In the genomic region with DNA sequence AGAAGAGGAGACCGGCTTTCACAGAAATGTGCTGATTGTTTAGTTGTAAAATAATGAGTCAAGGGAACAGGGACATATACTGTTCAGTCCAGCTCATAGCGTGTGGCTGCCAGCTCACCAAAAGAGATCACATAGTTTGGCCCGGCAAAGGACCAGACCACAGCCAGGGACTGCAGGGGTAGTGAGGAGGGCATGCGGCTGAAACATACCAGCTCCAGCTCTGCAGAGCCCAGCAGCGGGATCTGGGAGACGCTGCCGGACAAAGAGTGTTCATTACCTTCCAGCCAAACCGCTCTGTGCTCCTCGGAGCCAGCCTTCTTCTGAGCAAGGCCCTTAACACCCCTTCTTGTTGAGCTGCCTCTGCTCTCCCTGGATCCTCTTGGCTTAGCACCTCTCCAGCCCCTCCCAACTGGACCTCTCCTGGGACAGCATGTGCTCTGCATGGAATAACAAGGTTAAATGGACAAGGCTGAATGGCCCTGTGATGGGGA, we compare ENCODE assay signal across 15 cellular contexts.
DNase-seq lines count a peak whose midpoint lies in the region; ATAC-seq, FAIRE-seq and TF ChIP-seq lines count a peak whose summit lies in the region.
"Had no signal": no experiment of that assay in that cellular context is flagged by ENCODE, and none has a peak within 500 bp of the region (broad histone marks: within the 10 kb centered on the region; RNA-seq: fewer than 3 reads in every experiment).

No MANE protein-coding gene starts in this region.

- intact Hi-C loops in left ventricle myocardium superior (cut with micrococcal nuclease): no loop called here

- H3K4me1 ChIP-seq in astrocyte (ENCODE audit: insufficient read depth, low read length) (peaks cover 12% of the 10 kb centered on the region), smooth muscle cell (ENCODE audit: low read depth) (no peaks in the 10 kb centered on the region)

- peak overlapping the region; percentile 64 for H3K9ac ChIP-seq in astrocyte (ENCODE audit: low read length)
- no peak overlapping the region for H3K9ac ChIP-seq in smooth muscle cell (ENCODE audit: low read depth)

- H3K27me3 ChIP-seq in astrocyte (ENCODE audit: insufficient read depth, low read length) (no peaks in the 10 kb centered on the region), smooth muscle cell (ENCODE audit: low read depth) (peaks cover 9% of the 10 kb centered on the region)

- H3F3A ChIP-seq in smooth muscle cell (ENCODE audit: low read depth): no peaks in the 10 kb centered on the region

- H3K27ac Mint-ChIP-seq in astrocyte (ENCODE audit: unreplicated experiment): no peak overlapping the region

- H3K9me3 ChIP-seq in astrocyte (ENCODE audit: insufficient read depth, low read depth, low read length): no peaks in the 10 kb centered on the region
- no peaks in the 10 kb centered on the region for H3K9me3 ChIP-seq in smooth muscle cell (replicated peaks; ENCODE audit: low read depth)

- H3K4me3 Mint-ChIP-seq in astrocyte (ENCODE audit: unreplicated experiment): no peak overlapping the region
- H3K4me3 Mint-ChIP-seq: activated naive CD8-positive, alpha-beta T cell had no signal

- peak overlapping the region; percentile 87 for H2AFZ ChIP-seq in astrocyte (ENCODE audit: low read depth, low read length)
- H2AFZ ChIP-seq in smooth muscle cell (ENCODE audit: low read depth): peak overlapping the region; percentile 82

- H3K4me2 ChIP-seq in astrocyte (ENCODE audit: low read length) (peak overlapping the region; percentile 64), smooth muscle cell (no peak overlapping the region)

- peaks cover 6% of the 10 kb centered on the region for H3K4me1 Mint-ChIP-seq in astrocyte (ENCODE audit: low read depth, unreplicated experiment)

- DNase-seq in ELR (ENCODE audit: low read depth): peak; percentile 87
- peak; percentile 86 for DNase-seq in astrocyte (ENCODE audit: low read depth)
- peak; percentile 33 for DNase-seq in left ventricle myocardium superior
- no peak for DNase-seq in smooth muscle cell (lab: John Stamatoyannopoulos, UW; ENCODE audit: unreplicated experiment)
- DNase-seq in SW 1271 (lab: John Stamatoyannopoulos, UW): no peak
- DNase-seq in NCI-H2029 treated with DMSO at 0.1 percent for 48 hours (lab: John Stamatoyannopoulos, UW): no peak
- DNase-seq: activated CD4-positive, alpha-beta T cell treated with anti-CD3 and anti-CD28 coated beads, Interleukin-2, amount 50 U/mL, for 48 hours; islet precursor cell; KG1; NCI-H510A treated with DMSO at 0.1 percent for 48 hours had no signal

- TF ChIP-seq CTCF in astrocyte (IDR thresholded peaks at IDR 0.05; ENCODE audit: insufficient read depth, low read depth, low read length) (no peak), smooth muscle cell (IDR thresholded peaks at IDR 0.05; ENCODE audit: borderline replicate concordance, insufficient read depth, poor library complexity, severe bottlenecking) (no peak)

- H4K20me1 ChIP-seq in astrocyte (ENCODE audit: insufficient read depth, low read length): no peaks in the 10 kb centered on the region
- H4K20me1 ChIP-seq in smooth muscle cell (ENCODE audit: low read depth): no peaks in the 10 kb centered on the region

- FAIRE-seq in astrocyte (lab: Jason Lieb, UNC): peak; percentile 65
- FAIRE-seq: D721Med had no signal

- no peaks in the 10 kb centered on the region for H3K36me3 ChIP-seq in astrocyte (ENCODE audit: insufficient read depth, low read length)
- no peaks in the 10 kb centered on the region for H3K36me3 ChIP-seq in smooth muscle cell (ENCODE audit: low read depth)

- H3K79me2 ChIP-seq in astrocyte (ENCODE audit: insufficient read depth, low read length) (no peaks in the 10 kb centered on the region), smooth muscle cell (ENCODE audit: low read depth) (no peaks in the 10 kb centered on the region)

- H3K9me3 Mint-ChIP-seq in astrocyte (ENCODE audit: unreplicated experiment): no peaks in the 10 kb centered on the region

- 80% methylated on average over 9 of the region's 9 CpGs for WGBS in smooth muscle cell (ENCODE audit: low lambda C conversion rate)

- H3K27me3 Mint-ChIP-seq in astrocyte (ENCODE audit: low read depth, unreplicated experiment): no peaks in the 10 kb centered on the region

- H3K4me3 ChIP-seq in astrocyte (ENCODE audit: insufficient read depth, low read depth, low read length): no peak overlapping the region
- no peak overlapping the region for H3K4me3 ChIP-seq in smooth muscle cell
- H3K4me3 ChIP-seq: SK-N-MC had no signal

- peak; percentile 82 for ATAC-seq in left ventricle myocardium superior
- no peak for ATAC-seq in HG03520 (IDR thresholded peaks at IDR 0.05; ENCODE audit: unreplicated experiment)
- ATAC-seq in GM18502 (IDR thresholded peaks at IDR 0.05; ENCODE audit: poor library complexity, unreplicated experiment): no peak

- peak overlapping the region; percentile 74 for H3K27ac ChIP-seq in astrocyte (ENCODE audit: low read depth, low read length)
- H3K27ac ChIP-seq in smooth muscle cell (ENCODE audit: low read depth): peak overlapping the region; percentile 38
- H3K27ac ChIP-seq: SK-N-MC had no signal

- H3K36me3 Mint-ChIP-seq in astrocyte (ENCODE audit: low read depth, unreplicated experiment): no peaks in the 10 kb centered on the region
- H3K36me3 Mint-ChIP-seq: activated naive CD8-positive, alpha-beta T cell had no signal

Comparison
In these comparisons a context has a peak if more than half of its experiments do, and no peak if none do; other contexts are left out.
1. DNase-seq: peak in ELR (single experiment), astrocyte (single experiment) and left ventricle myocardium superior (single experiment); none in smooth muscle cell (single experiment), SW 1271 (0 of 2) and NCI-H2029 treated with DMSO at 0.1 percent for 48 hours (single experiment).